Comparison of ENCODE assay signal across 24 cellular contexts in the genomic region with DNA sequence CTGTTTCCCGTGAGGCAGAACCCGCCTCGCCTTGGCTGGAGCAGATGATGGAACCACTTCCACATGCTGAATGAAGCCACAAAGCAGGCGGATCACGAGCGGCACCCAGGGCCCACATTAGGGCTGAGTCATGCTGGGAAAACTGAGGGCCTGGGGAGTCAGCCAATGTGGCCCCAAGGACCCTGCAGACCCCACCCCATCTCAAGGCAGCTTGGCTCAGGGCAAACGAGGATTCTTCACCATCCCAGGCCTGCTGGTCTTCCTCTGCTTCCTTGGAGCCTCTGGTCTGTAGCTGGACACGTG.
"Had no signal": no experiment of that assay in that cellular context is flagged by ENCODE, and none has a peak within 500 bp of the region (broad histone marks: within the 10 kb centered on the region; RNA-seq: fewer than 3 reads in every experiment).

No MANE protein-coding gene starts in this region.

- ATAC-seq: foreskin keratinocyte, gastroesophageal sphincter, heart left ventricle, left cardiac atrium, left lung, left ventricle myocardium superior had no signal

- H3K4me3 ChIP-seq: coronary artery, dorsolateral prefrontal cortex, esophagus muscularis mucosa, gastroesophageal sphincter, heart left ventricle, hepatocyte, left lung, lung had no signal

- H3K27me3 ChIP-seq: dorsolateral prefrontal cortex, foreskin keratinocyte, hepatocyte had no signal

- DNase-seq: dermis blood vessel endothelial cell; effector CD4-positive, alpha-beta T cell; effector memory CD4-positive, alpha-beta T cell; foreskin keratinocyte; heart left ventricle; hypothalamus; immature natural killer cell; islet precursor cell; left cardiac atrium; left ventricle myocardium superior; mammary epithelial cell; mesendoderm; midbrain had no signal

- H3K4me1 Mint-ChIP-seq: immature natural killer cell had no signal

- H3K4me1 ChIP-seq: esophagus muscularis mucosa, foreskin keratinocyte, gastroesophageal sphincter, heart left ventricle, left lung had no signal

- H3K36me3 Mint-ChIP-seq: immature natural killer cell, memory B cell had no signal

- H3K36me3 ChIP-seq: esophagus muscularis mucosa, gastroesophageal sphincter, heart left ventricle, left lung had no signal

- H3K27me3 Mint-ChIP-seq: memory B cell had no signal

- FAIRE-seq: colon, endothelial cell of umbilical vein, frontal cortex had no signal

- H3K9me3 ChIP-seq: esophagus muscularis mucosa, gastroesophageal sphincter, heart left ventricle, left lung had no signal

- H3K27ac ChIP-seq: coronary artery, dorsolateral prefrontal cortex, esophagus muscularis mucosa, foreskin keratinocyte, gastroesophageal sphincter, heart left ventricle, hepatocyte, left lung had no signal

- H3K9me3 Mint-ChIP-seq: immature natural killer cell, memory B cell had no signal

- H3K4me3 Mint-ChIP-seq: immature natural killer cell, memory B cell had no signal

- H3K27ac Mint-ChIP-seq: immature natural killer cell, memory B cell had no signal
